In genomic region chr6:4803343-4803744, GRCh38 we compare ENCODE assay signal across 2 cellular contexts.
TF ChIP-seq lines count a peak whose summit lies in the region.

No MANE protein-coding gene starts in this region.

TF ChIP-seq in SK-N-SH treated with all-trans-retinoic acid at 6 μM for 48 hours, 23 proteins besides CTCF, POLR2A, EP300 and RAD21:
- TF ChIP-seq CSDC2 (CRISPR knock-in tag; IDR thresholded peaks at IDR 0.05) (no peak), TOX (CRISPR knock-in tag; IDR thresholded peaks at IDR 0.05; ENCODE audit: borderline replicate concordance) (no peak), RARB (CRISPR knock-in tag; IDR thresholded peaks at IDR 0.05) (no peak), ZC3H10 (CRISPR knock-in tag; IDR thresholded peaks at IDR 0.05) (no peak), PPARA (CRISPR knock-in tag; IDR thresholded peaks at IDR 0.05; ENCODE audit: borderline replicate concordance) (no peak), ISL1 (CRISPR knock-in tag; IDR thresholded peaks at IDR 0.05) (no peak), TCF4 (CRISPR knock-in tag; IDR thresholded peaks at IDR 0.05; ENCODE audit: borderline replicate concordance) (no peak), ZFP3 (CRISPR knock-in tag; IDR thresholded peaks at IDR 0.05) (no peak)
- TF ChIP-seq, protein P1, sequence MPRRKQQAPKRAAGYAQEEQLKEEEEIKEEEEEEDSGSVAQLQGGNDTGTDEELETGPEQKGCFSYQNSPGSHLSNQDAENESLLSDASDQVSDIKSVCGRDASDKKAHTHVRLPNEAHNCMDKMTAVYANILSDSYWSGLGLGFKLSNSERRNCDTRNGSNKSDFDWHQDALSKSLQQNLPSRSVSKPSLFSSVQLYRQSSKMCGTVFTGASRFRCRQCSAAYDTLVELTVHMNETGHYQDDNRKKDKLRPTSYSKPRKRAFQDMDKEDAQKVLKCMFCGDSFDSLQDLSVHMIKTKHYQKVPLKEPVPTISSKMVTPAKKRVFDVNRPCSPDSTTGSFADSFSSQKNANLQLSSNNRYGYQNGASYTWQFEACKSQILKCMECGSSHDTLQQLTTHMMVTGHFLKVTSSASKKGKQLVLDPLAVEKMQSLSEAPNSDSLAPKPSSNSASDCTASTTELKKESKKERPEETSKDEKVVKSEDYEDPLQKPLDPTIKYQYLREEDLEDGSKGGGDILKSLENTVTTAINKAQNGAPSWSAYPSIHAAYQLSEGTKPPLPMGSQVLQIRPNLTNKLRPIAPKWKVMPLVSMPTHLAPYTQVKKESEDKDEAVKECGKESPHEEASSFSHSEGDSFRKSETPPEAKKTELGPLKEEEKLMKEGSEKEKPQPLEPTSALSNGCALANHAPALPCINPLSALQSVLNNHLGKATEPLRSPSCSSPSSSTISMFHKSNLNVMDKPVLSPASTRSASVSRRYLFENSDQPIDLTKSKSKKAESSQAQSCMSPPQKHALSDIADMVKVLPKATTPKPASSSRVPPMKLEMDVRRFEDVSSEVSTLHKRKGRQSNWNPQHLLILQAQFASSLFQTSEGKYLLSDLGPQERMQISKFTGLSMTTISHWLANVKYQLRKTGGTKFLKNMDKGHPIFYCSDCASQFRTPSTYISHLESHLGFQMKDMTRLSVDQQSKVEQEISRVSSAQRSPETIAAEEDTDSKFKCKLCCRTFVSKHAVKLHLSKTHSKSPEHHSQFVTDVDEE (CRISPR knock-in tag; IDR thresholded peaks at IDR 0.05): no peak
- TF ChIP-seq, protein P2, sequence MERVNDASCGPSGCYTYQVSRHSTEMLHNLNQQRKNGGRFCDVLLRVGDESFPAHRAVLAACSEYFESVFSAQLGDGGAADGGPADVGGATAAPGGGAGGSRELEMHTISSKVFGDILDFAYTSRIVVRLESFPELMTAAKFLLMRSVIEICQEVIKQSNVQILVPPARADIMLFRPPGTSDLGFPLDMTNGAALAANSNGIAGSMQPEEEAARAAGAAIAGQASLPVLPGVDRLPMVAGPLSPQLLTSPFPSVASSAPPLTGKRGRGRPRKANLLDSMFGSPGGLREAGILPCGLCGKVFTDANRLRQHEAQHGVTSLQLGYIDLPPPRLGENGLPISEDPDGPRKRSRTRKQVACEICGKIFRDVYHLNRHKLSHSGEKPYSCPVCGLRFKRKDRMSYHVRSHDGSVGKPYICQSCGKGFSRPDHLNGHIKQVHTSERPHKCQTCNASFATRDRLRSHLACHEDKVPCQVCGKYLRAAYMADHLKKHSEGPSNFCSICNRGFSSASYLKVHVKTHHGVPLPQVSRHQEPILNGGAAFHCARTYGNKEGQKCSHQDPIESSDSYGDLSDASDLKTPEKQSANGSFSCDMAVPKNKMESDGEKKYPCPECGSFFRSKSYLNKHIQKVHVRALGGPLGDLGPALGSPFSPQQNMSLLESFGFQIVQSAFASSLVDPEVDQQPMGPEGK (CRISPR knock-in tag; IDR thresholded peaks at IDR 0.05; ENCODE audit: borderline replicate concordance): no peak
- TF ChIP-seq, protein P3, sequence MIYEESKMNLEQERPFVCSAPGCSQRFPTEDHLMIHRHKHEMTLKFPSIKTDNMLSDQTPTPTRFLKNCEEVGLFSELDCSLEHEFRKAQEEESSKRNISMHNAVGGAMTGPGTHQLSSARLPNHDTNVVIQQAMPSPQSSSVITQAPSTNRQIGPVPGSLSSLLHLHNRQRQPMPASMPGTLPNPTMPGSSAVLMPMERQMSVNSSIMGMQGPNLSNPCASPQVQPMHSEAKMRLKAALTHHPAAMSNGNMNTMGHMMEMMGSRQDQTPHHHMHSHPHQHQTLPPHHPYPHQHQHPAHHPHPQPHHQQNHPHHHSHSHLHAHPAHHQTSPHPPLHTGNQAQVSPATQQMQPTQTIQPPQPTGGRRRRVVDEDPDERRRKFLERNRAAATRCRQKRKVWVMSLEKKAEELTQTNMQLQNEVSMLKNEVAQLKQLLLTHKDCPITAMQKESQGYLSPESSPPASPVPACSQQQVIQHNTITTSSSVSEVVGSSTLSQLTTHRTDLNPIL (CRISPR knock-in tag; IDR thresholded peaks at IDR 0.05; ENCODE audit: low read depth): no peak
TF ChIP-seq in SK-N-SH treated with all-trans-retinoic acid at 6 μM for 48 hours: peak in this region for 0.

TF ChIP-seq in HepG2, 621 proteins besides CTCF, POLR2A, EP300 and RAD21:
- TF ChIP-seq JUNB (CRISPR knock-in tag; IDR thresholded peaks at IDR 0.05; ENCODE audit: borderline replicate concordance) (no peak), UBTF (CRISPR knock-in tag; IDR thresholded peaks at IDR 0.05) (no peak), ZSCAN20 (CRISPR knock-in tag; IDR thresholded peaks at IDR 0.05; ENCODE audit: borderline replicate concordance) (no peak), RFXAP (CRISPR knock-in tag; IDR thresholded peaks at IDR 0.05; ENCODE audit: borderline replicate concordance) (no peak), DNMT1 (CRISPR knock-in tag; IDR thresholded peaks at IDR 0.05) (no peak), MAX (IDR thresholded peaks at IDR 0.05) (0 out of 2 replicates have a peak, but pooled peaks have one; percentile 20), SPEN (CRISPR knock-in tag; IDR thresholded peaks at IDR 0.05; ENCODE audit: low read depth) (no peak)
- TF ChIP-seq, protein P4, sequence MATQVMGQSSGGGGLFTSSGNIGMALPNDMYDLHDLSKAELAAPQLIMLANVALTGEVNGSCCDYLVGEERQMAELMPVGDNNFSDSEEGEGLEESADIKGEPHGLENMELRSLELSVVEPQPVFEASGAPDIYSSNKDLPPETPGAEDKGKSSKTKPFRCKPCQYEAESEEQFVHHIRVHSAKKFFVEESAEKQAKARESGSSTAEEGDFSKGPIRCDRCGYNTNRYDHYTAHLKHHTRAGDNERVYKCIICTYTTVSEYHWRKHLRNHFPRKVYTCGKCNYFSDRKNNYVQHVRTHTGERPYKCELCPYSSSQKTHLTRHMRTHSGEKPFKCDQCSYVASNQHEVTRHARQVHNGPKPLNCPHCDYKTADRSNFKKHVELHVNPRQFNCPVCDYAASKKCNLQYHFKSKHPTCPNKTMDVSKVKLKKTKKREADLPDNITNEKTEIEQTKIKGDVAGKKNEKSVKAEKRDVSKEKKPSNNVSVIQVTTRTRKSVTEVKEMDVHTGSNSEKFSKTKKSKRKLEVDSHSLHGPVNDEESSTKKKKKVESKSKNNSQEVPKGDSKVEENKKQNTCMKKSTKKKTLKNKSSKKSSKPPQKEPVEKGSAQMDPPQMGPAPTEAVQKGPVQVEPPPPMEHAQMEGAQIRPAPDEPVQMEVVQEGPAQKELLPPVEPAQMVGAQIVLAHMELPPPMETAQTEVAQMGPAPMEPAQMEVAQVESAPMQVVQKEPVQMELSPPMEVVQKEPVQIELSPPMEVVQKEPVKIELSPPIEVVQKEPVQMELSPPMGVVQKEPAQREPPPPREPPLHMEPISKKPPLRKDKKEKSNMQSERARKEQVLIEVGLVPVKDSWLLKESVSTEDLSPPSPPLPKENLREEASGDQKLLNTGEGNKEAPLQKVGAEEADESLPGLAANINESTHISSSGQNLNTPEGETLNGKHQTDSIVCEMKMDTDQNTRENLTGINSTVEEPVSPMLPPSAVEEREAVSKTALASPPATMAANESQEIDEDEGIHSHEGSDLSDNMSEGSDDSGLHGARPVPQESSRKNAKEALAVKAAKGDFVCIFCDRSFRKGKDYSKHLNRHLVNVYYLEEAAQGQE (IDR thresholded peaks at IDR 0.05; ENCODE audit: borderline replicate concordance in 1 of 2, low read depth in 1 of 2, low read length in 2 of 2): peak; percentile 29 to 85
